1 cellular context compared by ENCODE assay signal in the genomic region with DNA sequence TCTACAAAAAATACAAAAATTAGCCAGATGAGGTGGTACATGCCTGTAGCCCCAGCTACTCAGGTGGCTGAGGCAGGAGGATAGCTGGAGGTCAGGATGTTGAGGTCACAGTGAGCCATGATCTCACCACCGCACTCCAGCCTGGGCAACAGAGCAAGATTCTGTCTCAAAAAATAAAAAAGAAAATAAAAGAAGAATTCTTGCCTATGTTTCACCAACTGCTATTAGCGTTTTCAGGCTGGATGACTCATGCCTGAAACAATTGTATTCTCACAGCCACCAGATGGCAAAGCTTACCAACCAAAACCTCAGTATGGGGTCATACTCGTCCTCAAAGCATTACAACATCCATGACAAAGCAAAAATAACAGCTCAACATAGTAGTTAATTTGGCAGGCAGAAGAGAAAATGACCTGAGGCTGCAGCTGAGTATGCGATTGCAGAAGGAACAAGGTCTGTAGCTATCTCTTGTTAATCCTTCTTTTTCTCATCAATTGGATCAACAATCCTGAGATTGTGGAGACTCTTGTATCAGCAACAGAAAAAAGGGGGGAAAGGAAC.
TF ChIP-seq lines count a peak whose summit lies in the region.

No MANE protein-coding gene starts in this region.

TF ChIP-seq in GM23338, 12 proteins besides CTCF, POLR2A, EP300 and RAD21 (continued from another document):
- TF ChIP-seq NANOG (IDR thresholded peaks at IDR 0.05; ENCODE audit: borderline replicate concordance): no peak
- no peak for TF ChIP-seq ZNF114 (CRISPR knock-in tag; IDR thresholded peaks at IDR 0.05)
- TF ChIP-seq JUNB (IDR thresholded peaks at IDR 0.05; ENCODE audit: unreplicated experiment): no peak
- no peak for TF ChIP-seq STAT1 (IDR thresholded peaks at IDR 0.05; ENCODE audit: unreplicated experiment)
- TF ChIP-seq, protein P1, sequence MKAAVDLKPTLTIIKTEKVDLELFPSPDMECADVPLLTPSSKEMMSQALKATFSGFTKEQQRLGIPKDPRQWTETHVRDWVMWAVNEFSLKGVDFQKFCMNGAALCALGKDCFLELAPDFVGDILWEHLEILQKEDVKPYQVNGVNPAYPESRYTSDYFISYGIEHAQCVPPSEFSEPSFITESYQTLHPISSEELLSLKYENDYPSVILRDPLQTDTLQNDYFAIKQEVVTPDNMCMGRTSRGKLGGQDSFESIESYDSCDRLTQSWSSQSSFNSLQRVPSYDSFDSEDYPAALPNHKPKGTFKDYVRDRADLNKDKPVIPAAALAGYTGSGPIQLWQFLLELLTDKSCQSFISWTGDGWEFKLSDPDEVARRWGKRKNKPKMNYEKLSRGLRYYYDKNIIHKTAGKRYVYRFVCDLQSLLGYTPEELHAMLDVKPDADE (IDR thresholded peaks at IDR 0.05): no peak
- no peak for TF ChIP-seq ZNF331 (CRISPR knock-in tag; IDR thresholded peaks at IDR 0.05; ENCODE audit: low read depth)
- TF ChIP-seq EZH2 (IDR thresholded peaks at IDR 0.05; ENCODE audit: low read depth, unreplicated experiment): no peak
- TF ChIP-seq, protein P2, sequence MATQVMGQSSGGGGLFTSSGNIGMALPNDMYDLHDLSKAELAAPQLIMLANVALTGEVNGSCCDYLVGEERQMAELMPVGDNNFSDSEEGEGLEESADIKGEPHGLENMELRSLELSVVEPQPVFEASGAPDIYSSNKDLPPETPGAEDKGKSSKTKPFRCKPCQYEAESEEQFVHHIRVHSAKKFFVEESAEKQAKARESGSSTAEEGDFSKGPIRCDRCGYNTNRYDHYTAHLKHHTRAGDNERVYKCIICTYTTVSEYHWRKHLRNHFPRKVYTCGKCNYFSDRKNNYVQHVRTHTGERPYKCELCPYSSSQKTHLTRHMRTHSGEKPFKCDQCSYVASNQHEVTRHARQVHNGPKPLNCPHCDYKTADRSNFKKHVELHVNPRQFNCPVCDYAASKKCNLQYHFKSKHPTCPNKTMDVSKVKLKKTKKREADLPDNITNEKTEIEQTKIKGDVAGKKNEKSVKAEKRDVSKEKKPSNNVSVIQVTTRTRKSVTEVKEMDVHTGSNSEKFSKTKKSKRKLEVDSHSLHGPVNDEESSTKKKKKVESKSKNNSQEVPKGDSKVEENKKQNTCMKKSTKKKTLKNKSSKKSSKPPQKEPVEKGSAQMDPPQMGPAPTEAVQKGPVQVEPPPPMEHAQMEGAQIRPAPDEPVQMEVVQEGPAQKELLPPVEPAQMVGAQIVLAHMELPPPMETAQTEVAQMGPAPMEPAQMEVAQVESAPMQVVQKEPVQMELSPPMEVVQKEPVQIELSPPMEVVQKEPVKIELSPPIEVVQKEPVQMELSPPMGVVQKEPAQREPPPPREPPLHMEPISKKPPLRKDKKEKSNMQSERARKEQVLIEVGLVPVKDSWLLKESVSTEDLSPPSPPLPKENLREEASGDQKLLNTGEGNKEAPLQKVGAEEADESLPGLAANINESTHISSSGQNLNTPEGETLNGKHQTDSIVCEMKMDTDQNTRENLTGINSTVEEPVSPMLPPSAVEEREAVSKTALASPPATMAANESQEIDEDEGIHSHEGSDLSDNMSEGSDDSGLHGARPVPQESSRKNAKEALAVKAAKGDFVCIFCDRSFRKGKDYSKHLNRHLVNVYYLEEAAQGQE (IDR thresholded peaks at IDR 0.05; ENCODE audit: unreplicated experiment): no peak
- no peak for TF ChIP-seq CREB1 (CRISPR knock-in tag; IDR thresholded peaks at IDR 0.05; ENCODE audit: low read depth)
